In the genomic region with DNA sequence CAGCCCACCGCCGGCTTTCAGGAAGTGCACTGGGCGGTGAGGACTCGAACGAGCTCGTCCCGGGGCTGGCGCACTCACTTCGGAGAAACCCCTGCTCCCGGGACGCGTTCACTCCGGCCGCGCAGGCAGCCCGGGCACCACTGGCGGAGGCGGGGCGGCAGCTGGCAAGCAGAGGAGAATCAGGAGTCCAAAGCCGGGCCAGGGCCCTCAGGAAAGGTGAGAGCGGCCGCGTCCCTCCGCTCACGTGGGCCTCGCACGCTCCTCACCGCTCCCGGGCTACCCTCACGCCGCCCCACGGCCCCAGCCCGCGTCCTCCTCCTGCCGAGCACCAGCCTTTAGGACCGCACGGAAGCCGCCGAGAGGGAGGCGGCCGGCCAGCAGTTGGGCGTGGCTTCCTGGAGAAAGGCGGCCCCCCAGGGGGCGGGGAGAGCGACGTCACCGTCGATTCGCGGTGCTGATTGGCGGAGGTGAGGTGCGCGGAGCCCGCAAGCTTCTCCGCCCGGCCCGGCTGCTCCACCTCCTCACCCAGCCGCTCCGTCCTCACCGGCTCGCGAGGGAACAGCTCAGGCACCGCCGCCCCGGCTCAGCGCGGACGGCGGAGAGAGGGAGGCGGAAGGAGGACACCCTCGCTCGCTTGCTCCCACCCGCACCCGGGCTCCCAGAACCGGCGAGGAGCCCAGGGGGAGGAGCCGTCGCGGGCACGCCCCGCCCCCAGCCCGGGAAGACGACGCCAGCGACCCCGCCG, we compare ENCODE assay signal across 1 cellular context.
TF ChIP-seq lines count a peak whose summit lies in the region.

A gene (plus strand): TSS at position 516 of the 745 bp plus-strand sequence. CDS start 400 bp downstream, outside the sequence.

TF ChIP-seq in HepG2, 621 proteins besides CTCF, POLR2A, EP300 and RAD21 (continued from another document and continues in another):
- TF ChIP-seq, protein P1, sequence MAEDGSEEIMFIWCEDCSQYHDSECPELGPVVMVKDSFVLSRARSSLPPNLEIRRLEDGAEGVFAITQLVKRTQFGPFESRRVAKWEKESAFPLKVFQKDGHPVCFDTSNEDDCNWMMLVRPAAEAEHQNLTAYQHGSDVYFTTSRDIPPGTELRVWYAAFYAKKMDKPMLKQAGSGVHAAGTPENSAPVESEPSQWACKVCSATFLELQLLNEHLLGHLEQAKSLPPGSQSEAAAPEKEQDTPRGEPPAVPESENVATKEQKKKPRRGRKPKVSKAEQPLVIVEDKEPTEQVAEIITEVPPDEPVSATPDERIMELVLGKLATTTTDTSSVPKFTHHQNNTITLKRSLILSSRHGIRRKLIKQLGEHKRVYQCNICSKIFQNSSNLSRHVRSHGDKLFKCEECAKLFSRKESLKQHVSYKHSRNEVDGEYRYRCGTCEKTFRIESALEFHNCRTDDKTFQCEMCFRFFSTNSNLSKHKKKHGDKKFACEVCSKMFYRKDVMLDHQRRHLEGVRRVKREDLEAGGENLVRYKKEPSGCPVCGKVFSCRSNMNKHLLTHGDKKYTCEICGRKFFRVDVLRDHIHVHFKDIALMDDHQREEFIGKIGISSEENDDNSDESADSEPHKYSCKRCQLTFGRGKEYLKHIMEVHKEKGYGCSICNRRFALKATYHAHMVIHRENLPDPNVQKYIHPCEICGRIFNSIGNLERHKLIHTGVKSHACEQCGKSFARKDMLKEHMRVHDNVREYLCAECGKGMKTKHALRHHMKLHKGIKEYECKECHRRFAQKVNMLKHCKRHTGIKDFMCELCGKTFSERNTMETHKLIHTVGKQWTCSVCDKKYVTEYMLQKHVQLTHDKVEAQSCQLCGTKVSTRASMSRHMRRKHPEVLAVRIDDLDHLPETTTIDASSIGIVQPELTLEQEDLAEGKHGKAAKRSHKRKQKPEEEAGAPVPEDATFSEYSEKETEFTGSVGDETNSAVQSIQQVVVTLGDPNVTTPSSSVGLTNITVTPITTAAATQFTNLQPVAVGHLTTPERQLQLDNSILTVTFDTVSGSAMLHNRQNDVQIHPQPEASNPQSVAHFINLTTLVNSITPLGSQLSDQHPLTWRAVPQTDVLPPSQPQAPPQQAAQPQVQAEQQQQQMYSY (CRISPR knock-in tag; IDR thresholded peaks at IDR 0.05): peak; percentile 74
- TF ChIP-seq WIZ (CRISPR knock-in tag; IDR thresholded peaks at IDR 0.05) (no peak; the same call in 1 of the 2 replicates), TAF15 (IDR thresholded peaks at IDR 0.05; ENCODE audit: low read depth, low read length, poor library complexity, severe bottlenecking) (no peak), ZNF10 (CRISPR knock-in tag; IDR thresholded peaks at IDR 0.05; ENCODE audit: borderline replicate concordance, low read depth) (no peak), MTA3 (CRISPR knock-in tag; IDR thresholded peaks at IDR 0.05) (no peak), ZSCAN22 (CRISPR knock-in tag; IDR thresholded peaks at IDR 0.05) (0 out of 2 replicates have a peak, but pooled peaks have one; percentile 66), FOSL2 (CRISPR knock-in tag; IDR thresholded peaks at IDR 0.05) (peak; percentile 73), TOPORS (CRISPR knock-in tag; IDR thresholded peaks at IDR 0.05) (peak; percentile 32; the same call in 1 of the 2 replicates), TBX2 (CRISPR knock-in tag; IDR thresholded peaks at IDR 0.05; ENCODE audit: borderline replicate concordance) (peak; percentile 92), ZNF570 (CRISPR knock-in tag; IDR thresholded peaks at IDR 0.05; ENCODE audit: borderline replicate concordance) (peak; percentile 89; the same call in 1 of the 2 replicates), ZNF138 (CRISPR knock-in tag; IDR thresholded peaks at IDR 0.05; ENCODE audit: low read depth) (peak; percentile 80; the same call in 1 of the 2 replicates), NKX3-1 (CRISPR knock-in tag; IDR thresholded peaks at IDR 0.05) (peak; percentile 16; the same call in 1 of the 2 replicates), ZNF501 (CRISPR knock-in tag; IDR thresholded peaks at IDR 0.05) (0 out of 2 replicates have a peak, but pooled peaks have one; percentile 61), ELF4 (CRISPR knock-in tag; IDR thresholded peaks at IDR 0.05; ENCODE audit: borderline replicate concordance) (no peak; the same call in 1 of the 2 replicates), HOXA7 (CRISPR knock-in tag; IDR thresholded peaks at IDR 0.05) (no peak), ZNF674 (CRISPR knock-in tag; IDR thresholded peaks at IDR 0.05; ENCODE audit: low read depth) (no peak; the same call in 1 of the 2 replicates), ZNF256 (CRISPR knock-in tag; conservative IDR thresholded peaks at IDR 0.05) (no peak), CBX1 (IDR thresholded peaks at IDR 0.05; ENCODE audit: low read depth) (peak; percentile 96), TBX3 (IDR thresholded peaks at IDR 0.05; ENCODE audit: borderline replicate concordance) (peak; percentile 54; the same call in 1 of the 2 replicates), HDAC6 (IDR thresholded peaks at IDR 0.05; ENCODE audit: low read depth, low read length) (no peak), SIX4 (CRISPR knock-in tag; IDR thresholded peaks at IDR 0.05) (peak; percentile 54; the same call in 1 of the 2 replicates), SNAPC2 (CRISPR knock-in tag; IDR thresholded peaks at IDR 0.05) (no peak; the same call in 1 of the 2 replicates), ZNF557 (CRISPR knock-in tag; IDR thresholded peaks at IDR 0.05) (no peak), ZNF839 (CRISPR knock-in tag; IDR thresholded peaks at IDR 0.05; ENCODE audit: borderline replicate concordance) (peak; percentile 92; the same call in 1 of the 2 replicates), ZNF333 (CRISPR knock-in tag; IDR thresholded peaks at IDR 0.05; ENCODE audit: borderline replicate concordance) (peak; percentile 69; the same call in 1 of the 2 replicates), SMYD3 (CRISPR knock-in tag; IDR thresholded peaks at IDR 0.05) (peak; percentile 76), FOSL1 (CRISPR knock-in tag; IDR thresholded peaks at IDR 0.05; ENCODE audit: borderline replicate concordance) (no peak), BCL6 (CRISPR knock-in tag; IDR thresholded peaks at IDR 0.05) (peak; percentile 60), TOE1 (CRISPR knock-in tag; IDR thresholded peaks at IDR 0.05) (no peak), SP140L (CRISPR knock-in tag; IDR thresholded peaks at IDR 0.05; ENCODE audit: borderline replicate concordance) (peak; percentile 66; the same call in 1 of the 2 replicates), ETV6 (CRISPR knock-in tag; conservative IDR thresholded peaks at IDR 0.05) (peak; percentile 80; the same call in 1 of the 2 replicates), NCOA5 (CRISPR knock-in tag; IDR thresholded peaks at IDR 0.05) (no peak), KDM4B (CRISPR knock-in tag; IDR thresholded peaks at IDR 0.05) (peak; percentile 95), SMARCC2 (IDR thresholded peaks at IDR 0.05) (no peak), RFXAP (CRISPR knock-in tag; IDR thresholded peaks at IDR 0.05; ENCODE audit: borderline replicate concordance) (peak; percentile 93), ZNF232 (CRISPR knock-in tag; IDR thresholded peaks at IDR 0.05; ENCODE audit: borderline replicate concordance) (peak; percentile 62; the same call in 1 of the 2 replicates)
- TF ChIP-seq, protein P2, sequence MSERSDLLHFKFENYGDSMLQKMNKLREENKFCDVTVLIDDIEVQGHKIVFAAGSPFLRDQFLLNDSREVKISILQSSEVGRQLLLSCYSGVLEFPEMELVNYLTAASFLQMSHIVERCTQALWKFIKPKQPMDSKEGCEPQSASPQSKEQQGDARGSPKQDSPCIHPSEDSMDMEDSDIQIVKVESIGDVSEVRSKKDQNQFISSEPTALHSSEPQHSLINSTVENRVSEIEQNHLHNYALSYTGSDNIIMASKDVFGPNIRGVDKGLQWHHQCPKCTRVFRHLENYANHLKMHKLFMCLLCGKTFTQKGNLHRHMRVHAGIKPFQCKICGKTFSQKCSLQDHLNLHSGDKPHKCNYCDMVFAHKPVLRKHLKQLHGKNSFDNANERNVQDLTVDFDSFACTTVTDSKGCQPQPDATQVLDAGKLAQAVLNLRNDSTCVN (CRISPR knock-in tag; IDR thresholded peaks at IDR 0.05; ENCODE audit: borderline replicate concordance): peak; percentile 87; the same call in 1 of the 2 replicates
- TF ChIP-seq, protein P3, sequence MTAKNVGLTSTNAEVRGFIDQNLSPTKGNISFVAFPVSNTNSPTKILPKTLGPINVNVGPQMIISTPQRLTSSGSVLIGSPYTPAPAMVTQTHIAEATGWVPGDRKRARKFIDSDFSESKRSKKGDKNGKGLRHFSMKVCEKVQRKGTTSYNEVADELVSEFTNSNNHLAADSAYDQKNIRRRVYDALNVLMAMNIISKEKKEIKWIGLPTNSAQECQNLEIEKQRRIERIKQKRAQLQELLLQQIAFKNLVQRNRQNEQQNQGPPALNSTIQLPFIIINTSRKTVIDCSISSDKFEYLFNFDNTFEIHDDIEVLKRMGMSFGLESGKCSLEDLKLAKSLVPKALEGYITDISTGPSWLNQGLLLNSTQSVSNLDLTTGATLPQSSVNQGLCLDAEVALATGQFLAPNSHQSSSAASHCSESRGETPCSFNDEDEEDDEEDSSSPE (CRISPR knock-in tag; IDR thresholded peaks at IDR 0.05): peak; percentile 81
- TF ChIP-seq, protein P4, sequence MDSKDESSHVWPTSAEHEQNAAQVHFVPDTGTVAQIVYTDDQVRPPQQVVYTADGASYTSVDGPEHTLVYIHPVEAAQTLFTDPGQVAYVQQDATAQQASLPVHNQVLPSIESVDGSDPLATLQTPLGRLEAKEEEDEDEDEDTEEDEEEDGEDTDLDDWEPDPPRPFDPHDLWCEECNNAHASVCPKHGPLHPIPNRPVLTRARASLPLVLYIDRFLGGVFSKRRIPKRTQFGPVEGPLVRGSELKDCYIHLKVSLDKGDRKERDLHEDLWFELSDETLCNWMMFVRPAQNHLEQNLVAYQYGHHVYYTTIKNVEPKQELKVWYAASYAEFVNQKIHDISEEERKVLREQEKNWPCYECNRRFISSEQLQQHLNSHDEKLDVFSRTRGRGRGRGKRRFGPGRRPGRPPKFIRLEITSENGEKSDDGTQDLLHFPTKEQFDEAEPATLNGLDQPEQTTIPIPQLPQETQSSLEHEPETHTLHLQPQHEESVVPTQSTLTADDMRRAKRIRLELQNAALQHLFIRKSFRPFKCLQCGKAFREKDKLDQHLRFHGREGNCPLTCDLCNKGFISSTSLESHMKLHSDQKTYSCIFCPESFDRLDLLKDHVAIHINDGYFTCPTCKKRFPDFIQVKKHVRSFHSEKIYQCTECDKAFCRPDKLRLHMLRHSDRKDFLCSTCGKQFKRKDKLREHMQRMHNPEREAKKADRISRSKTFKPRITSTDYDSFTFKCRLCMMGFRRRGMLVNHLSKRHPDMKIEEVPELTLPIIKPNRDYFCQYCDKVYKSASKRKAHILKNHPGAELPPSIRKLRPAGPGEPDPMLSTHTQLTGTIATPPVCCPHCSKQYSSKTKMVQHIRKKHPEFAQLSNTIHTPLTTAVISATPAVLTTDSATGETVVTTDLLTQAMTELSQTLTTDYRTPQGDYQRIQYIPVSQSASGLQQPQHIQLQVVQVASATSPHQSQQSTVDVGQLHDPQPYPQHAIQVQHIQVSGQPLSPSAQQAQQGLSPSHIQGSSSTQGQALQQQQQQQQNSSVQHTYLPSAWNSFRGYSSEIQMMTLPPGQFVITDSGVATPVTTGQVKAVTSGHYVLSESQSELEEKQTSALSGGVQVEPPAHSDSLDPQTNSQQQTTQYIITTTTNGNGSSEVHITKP (CRISPR knock-in tag; IDR thresholded peaks at IDR 0.05; ENCODE audit: low read depth): 0 out of 2 replicates have a peak, but pooled peaks have one; percentile 29
- TF ChIP-seq, protein P5, sequence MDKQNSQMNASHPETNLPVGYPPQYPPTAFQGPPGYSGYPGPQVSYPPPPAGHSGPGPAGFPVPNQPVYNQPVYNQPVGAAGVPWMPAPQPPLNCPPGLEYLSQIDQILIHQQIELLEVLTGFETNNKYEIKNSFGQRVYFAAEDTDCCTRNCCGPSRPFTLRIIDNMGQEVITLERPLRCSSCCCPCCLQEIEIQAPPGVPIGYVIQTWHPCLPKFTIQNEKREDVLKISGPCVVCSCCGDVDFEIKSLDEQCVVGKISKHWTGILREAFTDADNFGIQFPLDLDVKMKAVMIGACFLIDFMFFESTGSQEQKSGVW (CRISPR knock-in tag; IDR thresholded peaks at IDR 0.05; ENCODE audit: borderline replicate concordance): no peak
- TF ChIP-seq, protein P6, sequence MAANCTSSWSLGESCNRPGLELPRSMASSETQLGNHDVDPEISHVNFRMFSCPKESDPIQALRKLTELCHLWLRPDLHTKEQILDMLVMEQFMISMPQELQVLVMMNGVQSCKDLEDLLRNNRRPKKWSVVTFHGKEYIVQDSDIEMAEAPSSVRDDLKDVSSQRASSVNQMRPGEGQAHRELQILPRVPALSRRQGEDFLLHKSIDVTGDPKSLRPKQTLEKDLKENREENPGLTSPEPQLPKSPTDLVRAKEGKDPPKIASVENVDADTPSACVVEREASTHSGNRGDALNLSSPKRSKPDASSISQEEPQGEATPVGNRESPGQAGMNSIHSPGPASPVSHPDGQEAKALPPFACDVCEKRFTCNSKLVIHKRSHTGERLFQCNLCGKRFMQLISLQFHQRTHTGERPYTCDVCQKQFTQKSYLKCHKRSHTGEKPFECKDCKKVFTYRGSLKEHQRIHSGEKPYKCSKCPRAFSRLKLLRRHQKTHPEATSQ (CRISPR knock-in tag; IDR thresholded peaks at IDR 0.05; ENCODE audit: borderline replicate concordance): peak; percentile 86
- TF ChIP-seq, protein P7, sequence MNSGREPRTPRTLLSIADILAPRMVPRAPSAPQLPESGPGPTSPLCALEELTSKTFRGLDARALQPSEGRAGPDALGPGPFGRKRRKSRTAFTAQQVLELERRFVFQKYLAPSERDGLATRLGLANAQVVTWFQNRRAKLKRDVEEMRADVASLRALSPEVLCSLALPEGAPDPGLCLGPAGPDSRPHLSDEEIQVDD (CRISPR knock-in tag; IDR thresholded peaks at IDR 0.05; ENCODE audit: borderline replicate concordance): peak; percentile 17; the same call in 1 of the 2 replicates
